In genomic region chr13:62336507-62336906, GRCh38 we compare ENCODE assay signal across 27 cellular contexts.
"Had no signal": no experiment of that assay in that cellular context is flagged by ENCODE, and none has a peak within 500 bp of the region (broad histone marks: within the 10 kb centered on the region; RNA-seq: fewer than 3 reads in every experiment).

No MANE protein-coding gene starts in this region.

- H3K4me1 Mint-ChIP-seq: activated CD4-positive, alpha-beta memory T cell treated with anti-CD3 and anti-CD28 coated beads, Interleukin-2, amount 10 ng/mL, durations not matched to agents 7 days and 5 days; activated CD4-positive, alpha-beta T cell treated with anti-CD3 and anti-CD28 coated beads for 36 hours; activated CD4-positive, alpha-beta T cell treated with anti-CD3 and anti-CD28 coated beads, Interleukin-2, amount 10 ng/mL, durations not matched to agents 24 days and 14 days; activated naive CD4-positive, alpha-beta T cell treated with anti-CD3 and anti-CD28 coated beads, Interleukin-2, amount 10 ng/mL, durations not matched to agents 7 days and 5 days; activated naive CD8-positive, alpha-beta T cell treated with anti-CD3 and anti-CD28 coated beads, Interleukin-2, amount 10 ng/mL, durations not matched to agents 7 days and 5 days had no signal

- H3K27me3 ChIP-seq: ascending aorta, breast epithelium, cardiac muscle cell, colonic mucosa had no signal

- H3K27me3 Mint-ChIP-seq: activated CD4-positive, alpha-beta memory T cell treated with anti-CD3 and anti-CD28 coated beads, Interleukin-2, amount 10 ng/mL, durations not matched to agents 7 days and 5 days; activated CD4-positive, alpha-beta T cell treated with anti-CD3 and anti-CD28 coated beads for 36 hours; activated CD4-positive, alpha-beta T cell treated with anti-CD3 and anti-CD28 coated beads, Interleukin-2, amount 10 ng/mL, durations not matched to agents 24 days and 14 days; activated naive CD4-positive, alpha-beta T cell treated with anti-CD3 and anti-CD28 coated beads, Interleukin-2, amount 10 ng/mL, durations not matched to agents 7 days and 5 days; activated naive CD8-positive, alpha-beta T cell treated with anti-CD3 and anti-CD28 coated beads, Interleukin-2, amount 10 ng/mL, durations not matched to agents 7 days and 5 days; activated T-cell treated with anti-CD3 and anti-CD28 coated beads, Interleukin-2, amount 50 U/mL, for 24 hours; brain had no signal

- H3K9me3 ChIP-seq: ascending aorta, breast epithelium, colonic mucosa had no signal

- H3K36me3 Mint-ChIP-seq: activated naive CD4-positive, alpha-beta T cell treated with anti-CD3 and anti-CD28 coated beads, Interleukin-2, amount 10 ng/mL, durations not matched to agents 7 days and 5 days; activated naive CD4-positive, alpha-beta T cell treated with anti-CD3 and anti-CD28 coated beads, Interleukin-2, amount 50 U/mL, for 72 hours; activated naive CD8-positive, alpha-beta T cell treated with anti-CD3 and anti-CD28 coated beads, Interleukin-2, amount 10 ng/mL, durations not matched to agents 7 days and 5 days; brain had no signal

- ATAC-seq: activated CD4-positive, alpha-beta T cell treated with anti-CD3 and anti-CD28 coated beads for 36 hours; activated naive CD4-positive, alpha-beta T cell treated with anti-CD3 and anti-CD28 coated beads, Interleukin-2, amount 50 U/mL, for 72 hours; activated T-cell treated with anti-CD3 and anti-CD28 coated beads, Interleukin-2, amount 50 U/mL, for 72 hours; esophagus mucosa had no signal

- H3K4me3 Mint-ChIP-seq: activated CD4-positive, alpha-beta memory T cell treated with anti-CD3 and anti-CD28 coated beads, Interleukin-2, amount 10 ng/mL, durations not matched to agents 7 days and 5 days; activated CD4-positive, alpha-beta T cell treated with anti-CD3 and anti-CD28 coated beads for 36 hours; activated CD4-positive, alpha-beta T cell treated with anti-CD3 and anti-CD28 coated beads, Interleukin-2, amount 10 ng/mL, durations not matched to agents 24 days and 14 days; activated naive CD4-positive, alpha-beta T cell treated with anti-CD3 and anti-CD28 coated beads, Interleukin-2, amount 10 ng/mL, durations not matched to agents 7 days and 5 days; activated naive CD8-positive, alpha-beta T cell treated with anti-CD3 and anti-CD28 coated beads, Interleukin-2, amount 10 ng/mL, durations not matched to agents 7 days and 5 days; activated T-cell treated with anti-CD3 and anti-CD28 coated beads, Interleukin-2, amount 50 U/mL, for 24 hours; activated T-cell treated with anti-CD3 and anti-CD28 coated beads, Interleukin-2, amount 50 U/mL, for 72 hours had no signal

- H3K4me3 ChIP-seq: ascending aorta, breast epithelium, cardiac muscle cell, colonic mucosa had no signal

- H3K9me3 Mint-ChIP-seq: activated CD4-positive, alpha-beta T cell treated with anti-CD3 and anti-CD28 coated beads, Interleukin-2, amount 10 ng/mL, durations not matched to agents 24 days and 14 days; activated naive CD4-positive, alpha-beta T cell treated with anti-CD3 and anti-CD28 coated beads, Interleukin-2, amount 10 ng/mL, durations not matched to agents 7 days and 5 days; brain had no signal

- H3K27ac Mint-ChIP-seq: activated CD4-positive, alpha-beta memory T cell treated with anti-CD3 and anti-CD28 coated beads, Interleukin-2, amount 10 ng/mL, durations not matched to agents 7 days and 5 days; activated CD4-positive, alpha-beta T cell treated with anti-CD3 and anti-CD28 coated beads for 36 hours; activated CD4-positive, alpha-beta T cell treated with anti-CD3 and anti-CD28 coated beads, Interleukin-2, amount 10 ng/mL, durations not matched to agents 24 days and 14 days; activated naive CD4-positive, alpha-beta T cell treated with anti-CD3 and anti-CD28 coated beads, Interleukin-2, amount 10 ng/mL, durations not matched to agents 7 days and 5 days; activated naive CD4-positive, alpha-beta T cell treated with anti-CD3 and anti-CD28 coated beads, Interleukin-2, amount 50 U/mL, for 72 hours; activated naive CD8-positive, alpha-beta T cell treated with anti-CD3 and anti-CD28 coated beads, Interleukin-2, amount 10 ng/mL, durations not matched to agents 7 days and 5 days; activated T-cell treated with anti-CD3 and anti-CD28 coated beads, Interleukin-2, amount 50 U/mL, for 24 hours; activated T-cell treated with anti-CD3 and anti-CD28 coated beads, Interleukin-2, amount 50 U/mL, for 72 hours had no signal

- H3K27ac ChIP-seq: ascending aorta, breast epithelium, cardiac muscle cell, colonic mucosa had no signal

- DNase-seq: activated CD4-positive, alpha-beta memory T cell treated with anti-CD3 and anti-CD28 coated beads, Interleukin-2, amount 10 ng/mL, durations not matched to agents 7 days and 5 days; activated CD4-positive, alpha-beta T cell treated with anti-CD3 and anti-CD28 coated beads for 36 hours; activated CD4-positive, alpha-beta T cell treated with anti-CD3 and anti-CD28 coated beads, Interleukin-2, amount 10 ng/mL, durations not matched to agents 24 days and 14 days; activated CD4-positive, alpha-beta T cell treated with anti-CD3 and anti-CD28 coated beads, Interleukin-2, amount 50 U/mL, for 4 hours; activated CD4-positive, CD25-positive, alpha-beta regulatory T cell; activated CD4-positive, CD25-positive, alpha-beta regulatory T cell treated with anti-CD3 and anti-CD28 coated beads, Interleukin-2, amount 50 U/mL, for 72 hours; activated CD8-positive, alpha-beta memory T cell treated with anti-CD3 and anti-CD28 coated beads, Interleukin-2, amount 50 U/mL, for 48 hours; activated gamma-delta T cell; activated naive CD4-positive, alpha-beta T cell; activated naive CD4-positive, alpha-beta T cell treated with anti-CD3 and anti-CD28 coated beads, Interleukin-2, amount 10 ng/mL, durations not matched to agents 7 days and 5 days; activated naive CD8-positive, alpha-beta T cell treated with anti-CD3 and anti-CD28 coated beads, Interleukin-2, amount 10 ng/mL, durations not matched to agents 7 days and 5 days; activated T-cell treated with anti-CD3 and anti-CD28 coated beads for 4 hours; activated T-cell treated with anti-CD3 and anti-CD28 coated beads, Interleukin-2, amount 50 U/mL, for 24 hours; activated T-cell treated with anti-CD3 and anti-CD28 coated beads, Interleukin-2, amount 50 U/mL, for 72 hours; central memory CD4-positive, alpha-beta T cell; cerebellar nuclear complex; colonic mucosa; effector CD8-positive, alpha-beta T cell; foreskin fibroblast; head of caudate nucleus; T-helper 2 cell had no signal

- H3K36me3 ChIP-seq: ascending aorta, breast epithelium, cardiac muscle cell, colonic mucosa had no signal

- H3K4me1 ChIP-seq: ascending aorta, breast epithelium, colonic mucosa had no signal
